ENCODE assay signal across 21 cellular contexts in the genomic region with DNA sequence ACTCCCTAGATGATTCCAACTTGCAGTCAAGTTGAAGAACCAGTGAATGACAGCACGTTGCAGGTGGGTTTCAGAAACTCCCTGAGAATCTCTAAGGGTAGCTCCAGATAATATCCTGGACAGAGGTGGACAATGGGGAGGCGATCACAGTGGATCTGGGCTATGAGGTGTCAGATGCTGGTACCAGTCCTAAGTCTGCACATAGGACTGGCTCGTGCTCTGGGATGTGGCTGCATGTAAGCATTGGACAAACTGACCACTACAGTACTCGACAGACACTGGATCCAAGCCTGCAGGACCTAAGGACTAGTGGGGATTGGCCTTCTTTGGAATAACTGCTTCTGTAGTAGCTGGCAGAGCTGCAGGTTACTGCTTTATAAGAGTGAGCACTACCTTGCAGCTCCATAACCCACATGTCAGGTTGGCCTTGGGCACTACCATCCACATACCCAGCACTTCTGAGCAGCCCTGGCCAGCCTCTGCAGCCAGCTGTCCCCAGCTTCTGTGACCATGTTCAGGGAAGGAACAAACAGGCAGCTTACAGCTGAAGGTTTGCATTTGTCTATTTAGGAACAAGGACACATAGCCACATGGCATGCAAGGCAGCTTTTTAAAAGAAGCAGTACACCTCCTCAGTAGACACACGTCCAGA.
"Had no signal": no experiment of that assay in that cellular context is flagged by ENCODE, and none has a peak within 500 bp of the region (broad histone marks: within the 10 kb centered on the region; RNA-seq: fewer than 3 reads in every experiment).

No MANE protein-coding gene starts in this region.

- H3K36me3 ChIP-seq: gastroesophageal sphincter, heart left ventricle, left ventricle myocardium inferior, lower lobe of right lung had no signal

- H3K4me3 ChIP-seq: coronary artery, dorsolateral prefrontal cortex, gastroesophageal sphincter, heart left ventricle, hepatocyte, left ventricle myocardium inferior, lower lobe of right lung, mucosa of descending colon had no signal

- H3K27me3 ChIP-seq: gastroesophageal sphincter, hepatocyte had no signal

- H3K9me3 ChIP-seq: gastroesophageal sphincter, mucosa of descending colon had no signal

- H3K4me3 Mint-ChIP-seq: immature natural killer cell, mesothelial cell of epicardium had no signal

- H3K4me1 ChIP-seq: foreskin keratinocyte, gastroesophageal sphincter, heart left ventricle, left ventricle myocardium inferior, lower lobe of right lung had no signal

- H3K4me1 Mint-ChIP-seq: immature natural killer cell, mesothelial cell of epicardium had no signal

- H3K27ac Mint-ChIP-seq: immature natural killer cell, mesothelial cell of epicardium had no signal

- ATAC-seq: foreskin keratinocyte, gastroesophageal sphincter, heart left ventricle, left colon, left lobe of liver, lower lobe of right lung, mucosa of descending colon had no signal

- DNase-seq: dermis blood vessel endothelial cell; dorsolateral prefrontal cortex; effector CD4-positive, alpha-beta T cell; effector memory CD4-positive, alpha-beta T cell; foreskin keratinocyte; heart left ventricle; hypothalamus; immature natural killer cell; islet precursor cell; kidney; kidney glomerular epithelial cell; left colon; left ventricle myocardium inferior; lower lobe of right lung; mesenchymal stem cell; mucosa of descending colon had no signal

- H3K27ac ChIP-seq: coronary artery, dorsolateral prefrontal cortex, foreskin keratinocyte, gastroesophageal sphincter, heart left ventricle, hepatocyte, left ventricle myocardium inferior, lower lobe of right lung had no signal
